ENCODE assay signal across 20 cellular contexts in genomic region chr1:94677714-94678113, GRCh38.
DNase-seq lines count a peak whose midpoint lies in the region; ATAC-seq, FAIRE-seq and TF ChIP-seq lines count a peak whose summit lies in the region.
"Had no signal": no experiment of that assay in that cellular context is flagged by ENCODE, and none has a peak within 500 bp of the region (broad histone marks: within the 10 kb centered on the region; RNA-seq: fewer than 3 reads in every experiment).

No MANE protein-coding gene starts in this region.

- H3K27me3 Mint-ChIP-seq in endodermal cell (ENCODE audit: insufficient read depth), result no peaks in the 10 kb centered on the region

- WGBS in A549 (ENCODE audit: missing lambda C conversion rate), result 72% methylated on average over 7 of the region's 7 CpGs
- 88 to 100% methylated on average over 4 to 7 of the region's 7 CpGs for WGBS in endodermal cell (ENCODE audit: insufficient coverage in 1 of 2, insufficient read length in 1 of 2), 2 experiments
- WGBS in stomach, 5 donors, result 76 to 82% (median 81%) methylated on average over 7 of the region's 7 CpGs

- TF ChIP-seq CTCF in A549 (IDR thresholded peaks at IDR 0.05), result no peak
- TF ChIP-seq CTCF in endodermal cell (conservative IDR thresholded peaks at IDR 0.05), result no peak
- TF ChIP-seq CTCF in stomach (IDR thresholded peaks at IDR 0.05), result no peak

- no peak overlapping the region for H3K4me3 Mint-ChIP-seq in endodermal cell
- H3K4me3 Mint-ChIP-seq: CD8-positive, alpha-beta T cell had no signal

- H3K36me3 ChIP-seq in endodermal cell (ENCODE audit: control insufficient read depth, insufficient read depth, low read length) (no peaks in the 10 kb centered on the region), stomach (no peaks in the 10 kb centered on the region)

- no peak for DNase-seq in A549 (ENCODE audit: low read depth in 1 of 2, low spot score in 1 of 2)
- DNase-seq in NCI-H446 treated with DMSO at 0.1 percent for 48 hours (lab: John Stamatoyannopoulos, UW), result peak; percentile 5
- peak; percentile 43 for DNase-seq in endodermal cell
- DNase-seq in stomach, result no peak
- DNase-seq in inferior parietal cortex (ENCODE audit: extremely low spot score), result no peak
- DNase-seq: 8988T; AML-193; C1 segment of cervical spinal cord; CD8-positive, alpha-beta T cell; DND-41; KBM-7; NCI-H1694; NCI-H2081 treated with DMSO at 0.1 percent for 48 hours; NCI-H69 had no signal

- H3K9me3 ChIP-seq in A549, result no peaks in the 10 kb centered on the region
- H3K9me3 ChIP-seq in endodermal cell (ENCODE audit: control insufficient read depth, low read length), result no peaks in the 10 kb centered on the region
- no peaks in the 10 kb centered on the region for H3K9me3 ChIP-seq in stomach

- POLR2A ChIA-PET in A549 (lab: Yijun Ruan, JAX), result no interaction called here

- no peak overlapping the region for H3K27ac Mint-ChIP-seq in endodermal cell
- H3K27ac Mint-ChIP-seq: CD8-positive, alpha-beta T cell had no signal

- no peak overlapping the region for H3K27ac ChIP-seq in A549
- no peak overlapping the region for H3K27ac ChIP-seq in endodermal cell (ENCODE audit: low read depth, low read length)
- H3K27ac ChIP-seq in stomach, result peak overlapping the region; percentile 34 to 86 (median 73)

- H3K4me1 Mint-ChIP-seq in endodermal cell, result peaks cover 17% of the 10 kb centered on the region

- H3K4me1 ChIP-seq in A549, result no peaks in the 10 kb centered on the region
- H3K4me1 ChIP-seq in endodermal cell (ENCODE audit: control insufficient read depth, insufficient read depth, low read length), result peaks cover 5% of the 10 kb centered on the region
- H3K4me1 ChIP-seq in stomach, result peaks cover 6 to 23% (median 15%) of the 10 kb centered on the region in 4 donors

- peaks cover 2% of the 10 kb centered on the region for H3K9me3 Mint-ChIP-seq in endodermal cell
- H3K9me3 Mint-ChIP-seq: CD8-positive, alpha-beta T cell had no signal

- no peak for FAIRE-seq in A549 (lab: Jason Lieb, UNC)
- FAIRE-seq: GM12878, H1 had no signal

- peaks cover 2% of the 10 kb centered on the region for H3K36me3 Mint-ChIP-seq in endodermal cell (ENCODE audit: low read depth)
- H3K36me3 Mint-ChIP-seq: CD8-positive, alpha-beta T cell had no signal

- no peaks in the 10 kb centered on the region for H3K27me3 ChIP-seq in endodermal cell (ENCODE audit: control insufficient read depth, insufficient read depth, low read length, poor library complexity, severe bottlenecking)
- H3K27me3 ChIP-seq in stomach, result no peaks in the 10 kb centered on the region

- TF ChIP-seq RAD21 in A549 (conservative IDR thresholded peaks at IDR 0.05 in 1 of 2, IDR thresholded peaks at IDR 0.05 in 1 of 2), result no peak

- CTCF ChIA-PET in A549 (lab: Yijun Ruan, JAX), result no interaction called here

- no peak overlapping the region for H3K9ac ChIP-seq in endodermal cell (ENCODE audit: extremely low read depth, low read length, poor library complexity, severe bottlenecking)

- intact Hi-C loops in stomach (cut with DNase I; ENCODE audit: low total_unique reads), result no loop called here

- no peak overlapping the region for H3K4me2 ChIP-seq in A549

- ATAC-seq in A549 (no peak), GM18505 (IDR thresholded peaks at IDR 0.05; ENCODE audit: unreplicated experiment) (no peak), HG02870 (IDR thresholded peaks at IDR 0.05; ENCODE audit: unreplicated experiment) (no peak), GM18519 (IDR thresholded peaks at IDR 0.05; ENCODE audit: low FRiP score, unreplicated experiment) (no peak)
- ATAC-seq: CD8-positive, alpha-beta T cell; GM12878; SK-N-SH treated with all-trans-retinoic acid at 6 μM for 48 hours had no signal

- TF ChIP-seq EP300 in A549 (IDR thresholded peaks at IDR 0.05) (no peak), stomach (IDR thresholded peaks at IDR 0.05) (no peak)

- TF ChIP-seq POLR2A in A549 (IDR thresholded peaks at IDR 0.05; ENCODE audit: low read length), result no peak
- no peak for TF ChIP-seq POLR2A in stomach (IDR thresholded peaks at IDR 0.05)
- TF ChIP-seq POLR2A in GM18505 (IDR thresholded peaks at IDR 0.05; ENCODE audit: borderline replicate concordance, extremely low read depth, insufficient read depth, insufficient read length), result no peak

- no peak overlapping the region for H3K4me3 ChIP-seq in A549
- no peak overlapping the region for H3K4me3 ChIP-seq in endodermal cell (ENCODE audit: low read length)
- H3K4me3 ChIP-seq in stomach, result no peak overlapping the region
- H3K4me3 ChIP-seq: GM12878 had no signal

TF ChIP-seq in A549, 52 proteins besides CTCF, POLR2A, EP300 and RAD21:
- TF ChIP-seq ZFP36 (IDR thresholded peaks at IDR 0.05; ENCODE audit: borderline replicate concordance, partially characterized antibody) (no peak), RCOR1 (IDR thresholded peaks at IDR 0.05; ENCODE audit: low read depth, low read length) (no peak)
- TF ChIP-seq, protein P1, sequence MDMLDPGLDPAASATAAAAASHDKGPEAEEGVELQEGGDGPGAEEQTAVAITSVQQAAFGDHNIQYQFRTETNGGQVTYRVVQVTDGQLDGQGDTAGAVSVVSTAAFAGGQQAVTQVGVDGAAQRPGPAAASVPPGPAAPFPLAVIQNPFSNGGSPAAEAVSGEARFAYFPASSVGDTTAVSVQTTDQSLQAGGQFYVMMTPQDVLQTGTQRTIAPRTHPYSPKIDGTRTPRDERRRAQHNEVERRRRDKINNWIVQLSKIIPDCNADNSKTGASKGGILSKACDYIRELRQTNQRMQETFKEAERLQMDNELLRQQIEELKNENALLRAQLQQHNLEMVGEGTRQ (IDR thresholded peaks at IDR 0.05), result 0 out of 2 replicates have a peak, but pooled peaks have one; percentile 34

Comparison
In these comparisons a context has a peak if more than half of its experiments do, and no peak if none do; other contexts are left out.
1. DNase-seq: peak in NCI-H446 treated with DMSO at 0.1 percent for 48 hours (single experiment) and endodermal cell (single experiment); none in A549 (0 of 2), stomach (single experiment) and inferior parietal cortex (single experiment).
2. H3K27ac ChIP-seq: peak in stomach (5 of 5); none in A549 (0 of 2) and endodermal cell (single experiment).